ENCODE assay signal across 20 cellular contexts in genomic region chr10:95818010-95818409, GRCh38.
"Had no signal": no experiment of that assay in that cellular context is flagged by ENCODE, and none has a peak within 500 bp of the region (broad histone marks: within the 10 kb centered on the region; RNA-seq: fewer than 3 reads in every experiment).

No MANE protein-coding gene starts in this region.

- H3K36me3 Mint-ChIP-seq: naive thymus-derived CD8-positive, alpha-beta T cell had no signal

- H3K4me1 Mint-ChIP-seq: central memory CD8-positive, alpha-beta T cell had no signal

- H3K27me3 ChIP-seq: brain microvascular endothelial cell, gastrocnemius medialis, thyroid gland, vagina had no signal

- H3K36me3 ChIP-seq: brain microvascular endothelial cell, gastrocnemius medialis, heart right ventricle, thyroid gland, vagina had no signal

- H3K9me3 ChIP-seq: gastrocnemius medialis, mucosa of descending colon, thyroid gland, vagina had no signal

- H3K27ac Mint-ChIP-seq: activated naive CD8-positive, alpha-beta T cell treated with anti-CD3 and anti-CD28 coated beads, Interleukin-2, amount 10 ng/mL, durations not matched to agents 7 days and 5 days; T-helper 2 cell treated with Interferon-gamma antibody and Interleukin-4, amounts not matched to agents 5 μg/mL and 100 μg/mL, for 36 hours had no signal

- H3K27ac ChIP-seq: brain microvascular endothelial cell, epithelial cell of prostate, gastrocnemius medialis, vagina had no signal

- DNase-seq: activated CD4-positive, alpha-beta T cell treated with anti-CD3 and anti-CD28 coated beads, Interleukin-2, amount 50 U/mL, for 1 hour; activated CD4-positive, CD25-positive, alpha-beta regulatory T cell; activated CD8-positive, alpha-beta memory T cell treated with anti-CD3 and anti-CD28 coated beads for 24 hours; activated naive CD8-positive, alpha-beta T cell treated with anti-CD3 and anti-CD28 coated beads, Interleukin-2, amount 10 ng/mL, durations not matched to agents 7 days and 5 days; cortex of kidney; effector CD8-positive, alpha-beta T cell; gastrocnemius medialis; heart right ventricle; left colon; mucosa of descending colon; naive thymus-derived CD8-positive, alpha-beta T cell; nucleus accumbens; posterior cingulate gyrus; retina; thyroid gland had no signal

- H3K4me3 Mint-ChIP-seq: activated naive CD8-positive, alpha-beta T cell treated with anti-CD3 and anti-CD28 coated beads, Interleukin-2, amount 10 ng/mL, durations not matched to agents 7 days and 5 days; central memory CD8-positive, alpha-beta T cell; naive thymus-derived CD8-positive, alpha-beta T cell; T-helper 2 cell treated with Interferon-gamma antibody and Interleukin-4, amounts not matched to agents 5 μg/mL and 100 μg/mL, for 36 hours had no signal

- H3K9me3 Mint-ChIP-seq: central memory CD8-positive, alpha-beta T cell had no signal

- ATAC-seq: gastrocnemius medialis; heart right ventricle; left colon; naive thymus-derived CD8-positive, alpha-beta T cell had no signal

- H3K4me1 ChIP-seq: gastrocnemius medialis had no signal

- H3K4me3 ChIP-seq: gastrocnemius medialis, heart right ventricle, mucosa of descending colon, thyroid gland, vagina had no signal
